In genomic region chr18:12377556-12378553, GRCh38 we compare ENCODE assay signal across 8 cellular contexts. TPM values are rescaled to one million over a fixed set of nuclear protein-coding genes. Genes with fewer than 3 reads are reported as not detected.
DNase-seq lines count a peak whose midpoint lies in the region; ATAC-seq and TF ChIP-seq lines count a peak whose summit lies in the region.

No MANE protein-coding gene starts in this region.

- H3K4me3 ChIP-seq in GM12875 (ENCODE audit: low read depth, low read length) (peak overlapping the region; percentile 59), upper lobe of right lung (peak overlapping the region; percentile 69)

- POLR2A ChIA-PET in GM10248 (lab: Yijun Ruan, JAX) = interaction anchor here (0.6 to 1.3 kb wide), 8 partner anchors 9 to 70 kb away, joined by 3 to 6 read pairs (median 4); no protein-coding TSS in a partner anchor

- no peak for DNase-seq in activated naive CD8-positive, alpha-beta T cell treated with anti-CD3 and anti-CD28 coated beads, Interleukin-2, amount 50 U/mL, for 24 hours
- peak; percentile 50 for DNase-seq in left kidney (ENCODE audit: low read depth, low spot score)
- no peak for DNase-seq in upper lobe of right lung
- DNase-seq in GM10248 (ENCODE audit: extremely low spot score) = no peak
- no peak for DNase-seq in DMS153 treated with DMSO at 0.1 percent for 48 hours (lab: John Stamatoyannopoulos, UW; ENCODE audit: unreplicated experiment)

- TF ChIP-seq CTCF in GM12875 (IDR thresholded peaks at IDR 0.05; ENCODE audit: borderline replicate concordance, insufficient read depth, low read depth, low read length) (no peak), upper lobe of right lung (IDR thresholded peaks at IDR 0.05) (peak; percentile 33), GM10248 (IDR thresholded peaks at IDR 0.05; ENCODE audit: control extremely low read depth, extremely low read depth, low read depth, missing control alignments) (no peak)

- intact Hi-C loops in upper lobe of right lung (cut with DNase I) = no loop called here

- H3K27ac ChIP-seq in upper lobe of right lung = peak overlapping the region; percentile 89

- H3K4me1 ChIP-seq in upper lobe of right lung = peaks cover 34% of the 10 kb centered on the region

- peaks cover 3% of the 10 kb centered on the region for H3K36me3 Mint-ChIP-seq in IgD-negative memory B cell
- peaks cover 20% of the 10 kb centered on the region for H3K36me3 Mint-ChIP-seq in activated naive CD8-positive, alpha-beta T cell treated with anti-CD3 and anti-CD28 coated beads, Interleukin-2, amount 50 U/mL, for 24 hours (ENCODE audit: low read depth)

- H3K36me3 ChIP-seq in upper lobe of right lung = no peaks in the 10 kb centered on the region

- no peaks in the 10 kb centered on the region for H3K9me3 ChIP-seq in upper lobe of right lung

- H3K9me3 Mint-ChIP-seq in IgD-negative memory B cell = no peaks in the 10 kb centered on the region
- H3K9me3 Mint-ChIP-seq in activated naive CD8-positive, alpha-beta T cell treated with anti-CD3 and anti-CD28 coated beads, Interleukin-2, amount 50 U/mL, for 24 hours = no peaks in the 10 kb centered on the region

- no peaks in the 10 kb centered on the region for H3K27me3 Mint-ChIP-seq in IgD-negative memory B cell
- H3K27me3 Mint-ChIP-seq in activated naive CD8-positive, alpha-beta T cell treated with anti-CD3 and anti-CD28 coated beads, Interleukin-2, amount 50 U/mL, for 24 hours = peaks cover 2% of the 10 kb centered on the region

- peak overlapping the region; percentile 82 to 95 (median 92) for H3K4me3 Mint-ChIP-seq in IgD-negative memory B cell
- peak overlapping the region; percentile 90 for H3K4me3 Mint-ChIP-seq in activated naive CD8-positive, alpha-beta T cell treated with anti-CD3 and anti-CD28 coated beads, Interleukin-2, amount 50 U/mL, for 24 hours

- peak overlapping the region; percentile 22 to 86 (median 84) for H3K27ac Mint-ChIP-seq in IgD-negative memory B cell
- peak overlapping the region; percentile 93 for H3K27ac Mint-ChIP-seq in activated naive CD8-positive, alpha-beta T cell treated with anti-CD3 and anti-CD28 coated beads, Interleukin-2, amount 50 U/mL, for 24 hours

- CTCF ChIA-PET in GM10248 (lab: Yijun Ruan, JAX) = interaction anchor here (0.7 to 4.0 kb wide), 10 partner anchors 10 to 341 kb away, joined by 3 to 29 read pairs (median 4); partner anchors contain the start of gene PRELID3A

- peaks cover 12 to 35% (median 17%) of the 10 kb centered on the region in 3 donors for H3K4me1 Mint-ChIP-seq in IgD-negative memory B cell
- H3K4me1 Mint-ChIP-seq in activated naive CD8-positive, alpha-beta T cell treated with anti-CD3 and anti-CD28 coated beads, Interleukin-2, amount 50 U/mL, for 24 hours = peaks cover 34% of the 10 kb centered on the region

- ATAC-seq in GM21526 (IDR thresholded peaks at IDR 0.05; ENCODE audit: low FRiP score, unreplicated experiment) (peak; percentile 46), upper lobe of right lung (no peak)
- peak; percentile 80 for ATAC-seq in activated naive CD8-positive, alpha-beta T cell treated with anti-CD3 and anti-CD28 coated beads, Interleukin-2, amount 50 U/mL, for 24 hours

- no peaks in the 10 kb centered on the region for H3K27me3 ChIP-seq in upper lobe of right lung

RNA-seq across cellular contexts. Expression of gene AFG3L2, which starts 0.8 kb away (rescaled TPM):
- polyA plus RNA-seq in IgD-negative memory B cell = 27.9 TPM
- total RNA-seq in upper lobe of right lung = 35.4 TPM

RNA-seq across cellular contexts. Expression of gene PRELID3A, which starts 29.9 kb away (rescaled TPM):
- polyA plus RNA-seq in IgD-negative memory B cell = 0.29 TPM
- total RNA-seq in upper lobe of right lung = 4.1 TPM
